ENCODE assay signal across 8 cellular contexts in the genomic region with DNA sequence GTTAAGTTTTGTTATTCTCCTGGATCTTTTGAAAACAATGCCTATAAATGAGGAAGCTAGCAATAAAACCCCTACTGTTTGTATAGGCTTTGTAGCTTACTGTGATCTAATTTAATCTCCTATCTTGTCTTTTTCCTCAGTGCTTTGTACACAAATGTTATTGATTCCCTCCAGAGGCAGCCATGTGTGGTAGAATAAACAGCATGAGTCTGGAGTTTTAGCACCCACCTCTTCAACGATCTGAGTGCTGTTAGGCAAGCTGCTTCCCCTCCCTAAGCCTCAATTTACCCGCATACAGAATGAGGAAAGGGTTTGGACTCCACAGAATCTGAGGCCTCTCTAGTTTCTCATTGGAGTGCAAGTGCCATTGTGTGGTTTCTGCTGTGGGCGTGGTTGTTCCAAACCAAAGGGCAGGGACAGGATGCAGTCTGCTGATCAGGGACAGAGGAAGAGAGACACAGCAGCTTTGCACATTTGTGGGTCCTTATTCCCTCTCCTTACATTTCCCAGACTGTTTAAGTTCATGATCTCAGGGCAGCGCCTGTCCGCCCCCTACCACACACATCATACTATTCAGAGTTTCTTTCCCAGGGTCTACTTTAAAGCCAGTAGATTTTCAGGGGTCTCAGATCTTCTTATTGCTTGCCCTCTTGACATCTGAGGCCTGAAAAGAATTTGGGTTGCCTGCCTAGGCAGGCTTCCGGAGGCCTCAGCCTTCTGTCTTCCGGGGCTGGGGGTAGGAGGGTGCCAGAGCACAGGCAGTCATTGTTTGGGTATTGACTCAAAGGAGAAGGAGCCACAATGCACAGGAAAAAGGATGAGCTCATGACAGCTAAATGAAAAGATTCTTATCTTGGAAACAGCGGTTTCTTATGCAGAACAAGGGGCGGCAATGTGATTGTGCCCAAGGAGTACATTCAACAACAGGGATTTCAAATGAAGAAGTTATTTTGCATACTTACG.
A peak's percentile ranks its signal among the peaks of the same experiment; 100 is the strongest.
DNase-seq lines count a peak whose midpoint lies in the region; ATAC-seq and TF ChIP-seq lines count a peak whose summit lies in the region.

No MANE protein-coding gene starts in this region.

- no peaks in the 10 kb centered on the region for H3K9me3 Mint-ChIP-seq in CD4-positive, alpha-beta T cell
- H3K9me3 Mint-ChIP-seq in activated naive CD8-positive, alpha-beta T cell (ENCODE audit: low read depth), result no peaks in the 10 kb centered on the region

- H3K27me3 Mint-ChIP-seq in CD4-positive, alpha-beta T cell, result no peaks in the 10 kb centered on the region
- H3K27me3 Mint-ChIP-seq in activated naive CD8-positive, alpha-beta T cell, result no peaks in the 10 kb centered on the region

- peak overlapping the region; percentile 29 for H2AFZ ChIP-seq in mesenchymal stem cell (ENCODE audit: low read depth, low read length)

- no peaks in the 10 kb centered on the region for H3K36me3 ChIP-seq in mesenchymal stem cell (ENCODE audit: control insufficient read depth in 1 of 2, insufficient read depth in 2 of 2, low read depth in 1 of 2, low read length in 2 of 2)
- no peaks in the 10 kb centered on the region for H3K36me3 ChIP-seq in upper lobe of right lung

- H2BK5ac ChIP-seq in mesenchymal stem cell (ENCODE audit: low read depth, low read length, poor library complexity, severe bottlenecking), result no peak overlapping the region

- no peak overlapping the region for H4K91ac ChIP-seq in mesenchymal stem cell (ENCODE audit: low read length)

- no peak overlapping the region for H3K4me2 ChIP-seq in mesenchymal stem cell (ENCODE audit: low read length, poor library complexity, severe bottlenecking)

- H3K27ac ChIP-seq in CD4-positive, alpha-beta T cell (ENCODE audit: low read depth, low read length), result peak overlapping the region; percentile 76
- H3K27ac ChIP-seq in mesenchymal stem cell (ENCODE audit: low read length, poor library complexity, severe bottlenecking) (peak overlapping the region; percentile 23), upper lobe of right lung (peak overlapping the region; percentile 55)

- H2AK5ac ChIP-seq in mesenchymal stem cell (ENCODE audit: low read length, severe bottlenecking), result no peak overlapping the region

- H3K14ac ChIP-seq in mesenchymal stem cell (ENCODE audit: low read length in 2 of 2), result no peak overlapping the region

- peak; percentile 94 for ATAC-seq in CD4-positive, alpha-beta T cell (ENCODE audit: poor library complexity)
- ATAC-seq in GM19372 (IDR thresholded peaks at IDR 0.05; ENCODE audit: low read depth, unreplicated experiment) (peak; percentile 64), HG03342 (IDR thresholded peaks at IDR 0.05; ENCODE audit: unreplicated experiment) (peak; percentile 76), upper lobe of right lung (peak; percentile 79)

- intact Hi-C loops in CD4-positive, alpha-beta T cell (cut with DNase I, micrococcal nuclease), result loop anchor here (2.0 to 10.0 kb wide), 3 partner anchors 129 to 517 kb away; partner anchors contain the start of gene SH2D1A (in 2 of the 2)
- intact Hi-C loops in upper lobe of right lung (cut with DNase I), result no loop called here

- peak overlapping the region in 1 of 2 experiments; percentile 23 for H2BK12ac ChIP-seq in mesenchymal stem cell (ENCODE audit: low read length in 2 of 2)

- H3K4me1 Mint-ChIP-seq in CD4-positive, alpha-beta T cell (ENCODE audit: low read depth), result peaks cover 88% of the 10 kb centered on the region
- H3K4me1 Mint-ChIP-seq in activated naive CD8-positive, alpha-beta T cell (ENCODE audit: low read depth), result peaks cover 72% of the 10 kb centered on the region

- no peak overlapping the region for H3K9ac ChIP-seq in mesenchymal stem cell (ENCODE audit: low read length)

- no peak overlapping the region for H2BK120ac ChIP-seq in mesenchymal stem cell (ENCODE audit: low read depth, low read length)

- H3K4me3 Mint-ChIP-seq in CD4-positive, alpha-beta T cell, result peak overlapping the region; percentile 49
- H3K4me3 Mint-ChIP-seq in activated naive CD8-positive, alpha-beta T cell, result peak overlapping the region; percentile 80

- H3K79me1 ChIP-seq in mesenchymal stem cell (replicated peaks; ENCODE audit: low read length, poor library complexity, severe bottlenecking), result no peaks in the 10 kb centered on the region

- H3K4me3 ChIP-seq in mesenchymal stem cell (ENCODE audit: insufficient read depth in 1 of 2, low read depth in 1 of 2, low read length in 2 of 2) (no peak overlapping the region), upper lobe of right lung (no peak overlapping the region)

- H3K4me1 ChIP-seq in mesenchymal stem cell (ENCODE audit: control insufficient read depth, insufficient read depth, low read depth, low read length), result peaks cover 2% of the 10 kb centered on the region
- H3K4me1 ChIP-seq in upper lobe of right lung, result peaks cover 4% of the 10 kb centered on the region

- H3K27ac Mint-ChIP-seq in CD4-positive, alpha-beta T cell, result peak overlapping the region; percentile 84
- H3K27ac Mint-ChIP-seq in activated naive CD8-positive, alpha-beta T cell, result peak overlapping the region; percentile 93

- CTCF ChIA-PET in CD4-positive, alpha-beta T cell (lab: Charles Lee), result interaction anchor here (1.2 kb wide), 1 partner anchor 127 kb away, joined by 3 read pairs; no protein-coding TSS in a partner anchor

- no peaks in the 10 kb centered on the region for H3K27me3 ChIP-seq in CD4-positive, alpha-beta T cell (ENCODE audit: control insufficient read depth, insufficient read depth, low read length)
- H3K27me3 ChIP-seq in mesenchymal stem cell (ENCODE audit: control insufficient read depth in 1 of 2, insufficient read depth in 1 of 2, low read length in 2 of 2) (peaks cover 0 to 7% of the 10 kb centered on the region in 2 experiments), upper lobe of right lung (no peaks in the 10 kb centered on the region)

- POLR2A ChIA-PET in CD4-positive, alpha-beta T cell (lab: Charles Lee), result interaction anchor here (0.7 to 3.1 kb wide), 17 partner anchors 22 to 519 kb away, joined by 3 to 48 read pairs (median 4); partner anchors contain the start of gene SH2D1A

- no peaks in the 10 kb centered on the region for H3K9me3 ChIP-seq in CD4-positive, alpha-beta T cell (ENCODE audit: control insufficient read depth, low read length)
- H3K9me3 ChIP-seq in mesenchymal stem cell (ENCODE audit: control insufficient read depth, low read length) (peaks cover 2% of the 10 kb centered on the region), upper lobe of right lung (no peaks in the 10 kb centered on the region)

- H3K4ac ChIP-seq in mesenchymal stem cell (ENCODE audit: low read depth in 1 of 2, low read length in 2 of 2), result peak overlapping the region in 1 of 2 experiments; percentile 28

- TF ChIP-seq CTCF in CD4-positive, alpha-beta T cell (IDR thresholded peaks at IDR 0.05), result no peak
- TF ChIP-seq CTCF in upper lobe of right lung (IDR thresholded peaks at IDR 0.05), result no peak

- H2BK15ac ChIP-seq in mesenchymal stem cell (ENCODE audit: low read depth, poor library complexity, severe bottlenecking), result no peak overlapping the region

- H3K18ac ChIP-seq in mesenchymal stem cell (ENCODE audit: low read depth in 1 of 2, low read length in 2 of 2), result peak overlapping the region in 1 of 2 experiments; percentile 43

- H3K36me3 Mint-ChIP-seq in CD4-positive, alpha-beta T cell (ENCODE audit: low read depth), result no peaks in the 10 kb centered on the region
- no peaks in the 10 kb centered on the region for H3K36me3 Mint-ChIP-seq in activated naive CD8-positive, alpha-beta T cell

- H3K23ac ChIP-seq in mesenchymal stem cell (ENCODE audit: low read length in 2 of 2), result no peak overlapping the region

- no peak overlapping the region for H4K8ac ChIP-seq in mesenchymal stem cell (ENCODE audit: low read length)

- WGBS in mesenchymal stem cell, result 23% methylated on average over 4 of the region's 10 CpGs

- peak; percentile 33 to 72 (median 55) for DNase-seq in CD4-positive, alpha-beta T cell
- DNase-seq in SKM-1 treated with dmso at 0.1 percent for 144 hours (lab: John Stamatoyannopoulos, UW; ENCODE audit: unreplicated experiment) (peak; percentile 68), mesenchymal stem cell (peak; percentile 30), upper lobe of right lung (no peak), NCI-H2171 treated with DMSO at 0.1 percent for 48 hours (lab: John Stamatoyannopoulos, UW) (no peak)

Comparison
In these comparisons a context has a peak if more than half of its experiments do, and no peak if none do; other contexts are left out.
1. DNase-seq: peak in CD4-positive, alpha-beta T cell (10 of 10), SKM-1 treated with dmso at 0.1 percent for 144 hours (single experiment) and mesenchymal stem cell (single experiment); none in upper lobe of right lung (single experiment) and NCI-H2171 treated with DMSO at 0.1 percent for 48 hours (single experiment).
2. H3K27ac ChIP-seq: peak in every context shown above with its lines; median percentile 76 in CD4-positive, alpha-beta T cell; 55 in upper lobe of right lung; 23 in mesenchymal stem cell.
3. Peak in every context shown above with its lines, with median percentiles within 50 percentile points of each other: ATAC-seq.